ENCODE assay signal across 8 cellular contexts in genomic region chr7:73822319-73823173, GRCh38. TPM values are rescaled to one million over a fixed set of nuclear protein-coding genes. Genes with fewer than 3 reads are reported as not detected.
A peak's percentile ranks its signal among the peaks of the same experiment; 100 is the strongest.
DNase-seq lines count a peak whose midpoint lies in the region; ATAC-seq and TF ChIP-seq lines count a peak whose summit lies in the region.

No MANE protein-coding gene starts in this region.

- no peaks in the 10 kb centered on the region for H3K36me3 ChIP-seq in effector memory CD4-positive, alpha-beta T cell (ENCODE audit: control insufficient read depth, insufficient read depth, low read length)

- H3K4me3 ChIP-seq in effector memory CD4-positive, alpha-beta T cell (ENCODE audit: insufficient read depth, low read depth, low read length, poor library complexity, severe bottlenecking) = no peak overlapping the region

- H3K9me3 ChIP-seq in effector memory CD4-positive, alpha-beta T cell (ENCODE audit: control insufficient read depth, low read length) = no peaks in the 10 kb centered on the region

- no peak for TF ChIP-seq CTCF in omental fat pad (IDR thresholded peaks at IDR 0.05)

- peak; percentile 81 for ATAC-seq in omental fat pad (ENCODE audit: low FRiP score)
- no peak for ATAC-seq in GM19467 (IDR thresholded peaks at IDR 0.05; ENCODE audit: unreplicated experiment)

- H3K4me1 ChIP-seq in effector memory CD4-positive, alpha-beta T cell (ENCODE audit: control insufficient read depth, insufficient read depth, low read length, poor library complexity, severe bottlenecking) = peaks cover 8% of the 10 kb centered on the region

- H3K27me3 ChIP-seq in effector memory CD4-positive, alpha-beta T cell (replicated peaks; ENCODE audit: control insufficient read depth, insufficient read depth, low read length, poor library complexity, severe bottlenecking) = no peaks in the 10 kb centered on the region

- H3K27ac ChIP-seq in effector memory CD4-positive, alpha-beta T cell (ENCODE audit: insufficient read depth, low read length, poor library complexity, severe bottlenecking) = no peak overlapping the region

- DNase-seq in DMS153 (lab: John Stamatoyannopoulos, UW) (peak; percentile 54), NCI-H226 (peak; percentile 81), dedifferentiated amniotic fluid mesenchymal stem cell (ENCODE audit: extremely low spot score) (peak; percentile 86), omental fat pad (ENCODE audit: low spot score) (peak; percentile 27), medulla oblongata (ENCODE audit: extremely low spot score) (no peak), NCI-H1105 (lab: John Stamatoyannopoulos, UW) (no peak)
- DNase-seq in effector memory CD4-positive, alpha-beta T cell = no peak

RNA-seq across cellular contexts. Expression of gene CLDN4, which starts 8.2 kb away (rescaled TPM):
- under 1 TPM in 3 of 4 donors, not detected in 1; 0.19 to 0.65 (median 0.60) TPM for total RNA-seq in omental fat pad

RNA-seq across cellular contexts. Expression of gene METTL27, which starts 19.8 kb away (rescaled TPM):
- total RNA-seq in omental fat pad = 1 to 10 TPM in 3 of 4 donors, not detected in 1; 2.5 to 5.7 (median 3.4) TPM

RNA-seq across cellular contexts. Expression of gene TMEM270, which starts 38.4 kb away (rescaled TPM):
- total RNA-seq in omental fat pad = not detected

RNA-seq across cellular contexts. Expression of gene CLDN3, which starts 52.5 kb away (rescaled TPM):
- total RNA-seq in omental fat pad = under 1 TPM in 1 of 4 donors, not detected in 3; 0.28 TPM

Comparison
In these comparisons a context has a peak if more than half of its experiments do, and no peak if none do; other contexts are left out.
1. DNase-seq: peak in DMS153 (single experiment), NCI-H226 (single experiment), dedifferentiated amniotic fluid mesenchymal stem cell (single experiment) and omental fat pad (single experiment); none in medulla oblongata (single experiment), effector memory CD4-positive, alpha-beta T cell (0 of 3) and NCI-H1105 (single experiment).